ENCODE assay signal across 21 cellular contexts in the genomic region with DNA sequence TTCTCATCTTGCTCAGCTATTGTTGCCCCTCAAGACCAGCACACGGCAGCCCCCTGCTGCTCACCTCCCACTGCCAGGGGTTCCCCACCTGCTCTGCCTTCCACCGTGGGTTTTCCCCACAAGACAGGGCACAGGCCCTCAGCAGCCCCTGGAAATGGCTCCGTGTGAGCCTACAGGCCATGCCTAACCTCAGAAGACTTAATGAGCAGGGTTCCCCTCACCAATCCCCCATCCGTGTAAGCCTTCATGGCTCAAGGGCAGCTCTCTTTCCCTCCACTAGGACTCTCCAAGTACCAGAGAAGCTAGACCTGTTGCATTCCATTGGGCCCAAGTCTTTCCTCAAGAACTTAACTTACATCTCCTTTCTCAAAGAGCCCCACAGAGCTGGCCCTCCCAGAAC. TPM values are rescaled to one million over a fixed set of nuclear protein-coding genes. Genes with fewer than 3 reads are reported as not detected.
DNase-seq lines count a peak whose midpoint lies in the region; ATAC-seq and TF ChIP-seq lines count a peak whose summit lies in the region.
"Had no signal": no experiment of that assay in that cellular context is flagged by ENCODE, and none has a peak within 500 bp of the region (broad histone marks: within the 10 kb centered on the region; RNA-seq: fewer than 3 reads in every experiment).

No MANE protein-coding gene starts in this region.

- H3K27me3 Mint-ChIP-seq in natural killer cell treated with Interleukin-12 subunit alpha and Interleukin-12 subunit beta and Interleukin-15 and Interleukin-18, amount 100 ng/mL, for 72 hours, result peaks cover 8 to 14% of the 10 kb centered on the region in 2 donors
- H3K27me3 Mint-ChIP-seq in natural killer cell (ENCODE audit: low read depth in 2 of 2) (peaks cover 3 to 9% of the 10 kb centered on the region in 2 donors), T-helper 17 cell (no peaks in the 10 kb centered on the region)
- no peaks in the 10 kb centered on the region for H3K27me3 Mint-ChIP-seq in central memory CD8-positive, alpha-beta T cell
- no peaks in the 10 kb centered on the region for H3K27me3 Mint-ChIP-seq in stimulated activated naive CD8-positive, alpha-beta T cell treated with anti-CD3 and anti-CD28 coated beads, Interleukin-15, amount 100 ng/mL, for 72 hours

- H3K27ac Mint-ChIP-seq in natural killer cell treated with Interleukin-12 subunit alpha and Interleukin-12 subunit beta and Interleukin-15 and Interleukin-18, amount 100 ng/mL, for 72 hours, result peak overlapping the region; percentile 17 to 18
- H3K27ac Mint-ChIP-seq in natural killer cell (no peak overlapping the region), T-helper 17 cell (peak overlapping the region; percentile 95)
- peak overlapping the region; percentile 64 for H3K27ac Mint-ChIP-seq in central memory CD8-positive, alpha-beta T cell (ENCODE audit: low read depth)
- H3K27ac Mint-ChIP-seq in stimulated activated naive CD8-positive, alpha-beta T cell treated with anti-CD3 and anti-CD28 coated beads, Interleukin-15, amount 100 ng/mL, for 72 hours, result peak overlapping the region; percentile 95 to 96

- DNase-seq in natural killer cell treated with Interleukin-12 subunit alpha and Interleukin-12 subunit beta and Interleukin-15 and Interleukin-18, amount 100 ng/mL, for 72 hours (ENCODE audit: low spot score), result no peak
- no peak for DNase-seq in natural killer cell
- no peak for DNase-seq in T-helper 17 cell
- no peak for DNase-seq in central memory CD8-positive, alpha-beta T cell (ENCODE audit: low spot score in 2 of 2)
- peak; percentile 28 to 58 for DNase-seq in stimulated activated naive CD8-positive, alpha-beta T cell treated with anti-CD3 and anti-CD28 coated beads, Interleukin-15, amount 100 ng/mL, for 72 hours
- DNase-seq in NCI-H2081 treated with DMSO at 0.1 percent for 48 hours (lab: John Stamatoyannopoulos, UW), result no peak
- DNase-seq: AML-193, brain microvascular endothelial cell, Calu3, EL, erythroblast, foreskin melanocyte, kidney glomerular epithelial cell, mammary epithelial cell, NCI-H1092 treated with DMSO at 0.1 percent for 48 hours, NCI-H2081, NCI-H510A, upper lobe of right lung had no signal

- no peak for ATAC-seq in natural killer cell treated with Interleukin-12 subunit alpha and Interleukin-12 subunit beta and Interleukin-15 and Interleukin-18, amount 100 ng/mL, for 72 hours
- ATAC-seq in natural killer cell (no peak), T-helper 17 cell (no peak), HG02938 (IDR thresholded peaks at IDR 0.05; ENCODE audit: unreplicated experiment) (no peak), HG03521 (IDR thresholded peaks at IDR 0.05; ENCODE audit: unreplicated experiment) (no peak)
- ATAC-seq in central memory CD8-positive, alpha-beta T cell (replicated peaks; ENCODE audit: extremely low read depth, poor library complexity, severe bottlenecking), result no peak
- ATAC-seq in stimulated activated naive CD8-positive, alpha-beta T cell treated with anti-CD3 and anti-CD28 coated beads, Interleukin-15, amount 100 ng/mL, for 72 hours, result peak; percentile 57
- ATAC-seq: upper lobe of right lung had no signal

- H3K4me1 Mint-ChIP-seq in natural killer cell treated with Interleukin-12 subunit alpha and Interleukin-12 subunit beta and Interleukin-15 and Interleukin-18, amount 100 ng/mL, for 72 hours (ENCODE audit: low read depth in 2 of 2), result peaks cover 12 to 16% of the 10 kb centered on the region in 2 donors
- H3K4me1 Mint-ChIP-seq in natural killer cell, result peaks cover 12 to 20% of the 10 kb centered on the region in 2 donors
- H3K4me1 Mint-ChIP-seq in T-helper 17 cell, result peaks cover 56% of the 10 kb centered on the region
- H3K4me1 Mint-ChIP-seq in central memory CD8-positive, alpha-beta T cell, result peaks cover 27% of the 10 kb centered on the region
- H3K4me1 Mint-ChIP-seq in stimulated activated naive CD8-positive, alpha-beta T cell treated with anti-CD3 and anti-CD28 coated beads, Interleukin-15, amount 100 ng/mL, for 72 hours, result peaks cover 91% of the 10 kb centered on the region

- no peak for TF ChIP-seq CTCF in natural killer cell (IDR thresholded peaks at IDR 0.05)

- H3K36me3 Mint-ChIP-seq in natural killer cell treated with Interleukin-12 subunit alpha and Interleukin-12 subunit beta and Interleukin-15 and Interleukin-18, amount 100 ng/mL, for 72 hours, result no peaks in the 10 kb centered on the region
- H3K36me3 Mint-ChIP-seq in natural killer cell (no peaks in the 10 kb centered on the region), T-helper 17 cell (ENCODE audit: low read depth) (no peaks in the 10 kb centered on the region)
- H3K36me3 Mint-ChIP-seq in central memory CD8-positive, alpha-beta T cell (ENCODE audit: insufficient read depth), result peaks cover 5% of the 10 kb centered on the region

- no peaks in the 10 kb centered on the region for H3K9me3 Mint-ChIP-seq in natural killer cell treated with Interleukin-12 subunit alpha and Interleukin-12 subunit beta and Interleukin-15 and Interleukin-18, amount 100 ng/mL, for 72 hours
- no peaks in the 10 kb centered on the region for H3K9me3 Mint-ChIP-seq in natural killer cell
- no peaks in the 10 kb centered on the region for H3K9me3 Mint-ChIP-seq in central memory CD8-positive, alpha-beta T cell
- H3K9me3 Mint-ChIP-seq in stimulated activated naive CD8-positive, alpha-beta T cell treated with anti-CD3 and anti-CD28 coated beads, Interleukin-15, amount 100 ng/mL, for 72 hours, result no peaks in the 10 kb centered on the region

- no peaks in the 10 kb centered on the region for H3K9me3 ChIP-seq in T-helper 17 cell (ENCODE audit: control insufficient read depth, low read length, poor library complexity, severe bottlenecking)
- H3K9me3 ChIP-seq: pancreas, upper lobe of right lung had no signal

- H3K4me3 Mint-ChIP-seq in natural killer cell treated with Interleukin-12 subunit alpha and Interleukin-12 subunit beta and Interleukin-15 and Interleukin-18, amount 100 ng/mL, for 72 hours, result no peak overlapping the region
- no peak overlapping the region for H3K4me3 Mint-ChIP-seq in natural killer cell
- no peak overlapping the region for H3K4me3 Mint-ChIP-seq in T-helper 17 cell
- H3K4me3 Mint-ChIP-seq in central memory CD8-positive, alpha-beta T cell, result no peak overlapping the region
- peak overlapping the region; percentile 65 to 74 for H3K4me3 Mint-ChIP-seq in stimulated activated naive CD8-positive, alpha-beta T cell treated with anti-CD3 and anti-CD28 coated beads, Interleukin-15, amount 100 ng/mL, for 72 hours

- intact Hi-C loops in natural killer cell (cut with micrococcal nuclease), result loop anchor here (10.0 kb wide), 1 partner anchor 101 kb away; no protein-coding TSS in a partner anchor

RNA-seq across cellular contexts. Expression of gene RCAN3, which starts 18.4 kb away (rescaled TPM):
- 1 to 10 TPM; 1.9 to 2.7 TPM for total RNA-seq in natural killer cell treated with Interleukin-12 subunit alpha and Interleukin-12 subunit beta and Interleukin-15 and Interleukin-18, amount 100 ng/mL, for 72 hours
- total RNA-seq in natural killer cell (1 to 10 TPM; 4.5 to 8.1 (median 7.9) TPM), T-helper 17 cell (100 to 1,000 TPM; 152 to 160 TPM)

Comparison
In these comparisons a context has a peak if more than half of its experiments do, and no peak if none do; other contexts are left out.
1. H3K27ac Mint-ChIP-seq: peak in natural killer cell treated with Interleukin-12 subunit alpha and Interleukin-12 subunit beta and Interleukin-15 and Interleukin-18, amount 100 ng/mL, for 72 hours (2 of 2), T-helper 17 cell (single experiment), central memory CD8-positive, alpha-beta T cell (single experiment) and stimulated activated naive CD8-positive, alpha-beta T cell treated with anti-CD3 and anti-CD28 coated beads, Interleukin-15, amount 100 ng/mL, for 72 hours (2 of 2); none in natural killer cell (0 of 2).
2. DNase-seq: peak in stimulated activated naive CD8-positive, alpha-beta T cell treated with anti-CD3 and anti-CD28 coated beads, Interleukin-15, amount 100 ng/mL, for 72 hours (2 of 2); none in natural killer cell treated with Interleukin-12 subunit alpha and Interleukin-12 subunit beta and Interleukin-15 and Interleukin-18, amount 100 ng/mL, for 72 hours (single experiment), natural killer cell (single experiment), T-helper 17 cell (0 of 3), central memory CD8-positive, alpha-beta T cell (0 of 2) and NCI-H2081 treated with DMSO at 0.1 percent for 48 hours (single experiment).
3. H3K4me3 Mint-ChIP-seq: peak in stimulated activated naive CD8-positive, alpha-beta T cell treated with anti-CD3 and anti-CD28 coated beads, Interleukin-15, amount 100 ng/mL, for 72 hours (2 of 2); none in natural killer cell treated with Interleukin-12 subunit alpha and Interleukin-12 subunit beta and Interleukin-15 and Interleukin-18, amount 100 ng/mL, for 72 hours (single experiment), natural killer cell (single experiment), T-helper 17 cell (single experiment) and central memory CD8-positive, alpha-beta T cell (single experiment).
4. RNA of gene RCAN3, which starts 18.4 kb away (total RNA-seq): 152 to 160 TPM in T-helper 17 cell; 4.5 to 8.1 TPM in natural killer cell and 1.9 to 2.7 TPM in natural killer cell treated with Interleukin-12 subunit alpha and Interleukin-12 subunit beta and Interleukin-15 and Interleukin-18, amount 100 ng/mL, for 72 hours; every median in the first group is over 10 times any median in the second.